9 cellular contexts compared by ENCODE assay signal in the genomic region with DNA sequence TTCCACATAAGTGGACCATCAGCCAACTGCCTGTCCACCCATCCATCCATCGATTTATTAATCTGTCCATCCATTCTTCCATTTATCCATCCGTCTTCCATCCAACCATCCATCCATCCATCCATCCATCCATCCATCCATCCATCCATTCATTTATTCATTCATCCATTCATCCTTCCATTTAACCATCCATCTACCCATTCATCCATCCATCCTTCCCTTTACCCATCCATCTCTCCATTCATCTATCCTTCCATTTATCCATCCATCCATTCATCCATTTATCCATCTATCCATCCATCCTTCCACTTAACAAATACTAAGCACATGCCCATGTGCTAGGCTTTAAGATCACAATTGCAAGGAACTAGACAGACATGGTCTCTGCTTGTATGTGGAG. TPM values are rescaled to one million over a fixed set of nuclear protein-coding genes. Genes with fewer than 3 reads are reported as not detected.
"Had no signal": no experiment of that assay in that cellular context is flagged by ENCODE, and none has a peak within 500 bp of the region (broad histone marks: within the 10 kb centered on the region; RNA-seq: fewer than 3 reads in every experiment).

No MANE protein-coding gene starts in this region.

- H3K27ac ChIP-seq: GM23248 had no signal

- DNase-seq: GM23248, GOT3, H9, HCEC 1CT, HFFc6, IMR-90, KG1 had no signal

- ATAC-seq: K562 had no signal

- H3K9ac ChIP-seq: GM23248 had no signal

- FAIRE-seq: H54, K562 had no signal

- H3K4me3 ChIP-seq: GM23248, K562 had no signal

- H2AFZ ChIP-seq: GM23248 had no signal

RNA-seq across cellular contexts. Expression of a gene that starts 6.8 kb away (rescaled TPM):
- polyA plus RNA-seq: GM23248 had no signal
